ENCODE assay signal across 21 cellular contexts in the genomic region with DNA sequence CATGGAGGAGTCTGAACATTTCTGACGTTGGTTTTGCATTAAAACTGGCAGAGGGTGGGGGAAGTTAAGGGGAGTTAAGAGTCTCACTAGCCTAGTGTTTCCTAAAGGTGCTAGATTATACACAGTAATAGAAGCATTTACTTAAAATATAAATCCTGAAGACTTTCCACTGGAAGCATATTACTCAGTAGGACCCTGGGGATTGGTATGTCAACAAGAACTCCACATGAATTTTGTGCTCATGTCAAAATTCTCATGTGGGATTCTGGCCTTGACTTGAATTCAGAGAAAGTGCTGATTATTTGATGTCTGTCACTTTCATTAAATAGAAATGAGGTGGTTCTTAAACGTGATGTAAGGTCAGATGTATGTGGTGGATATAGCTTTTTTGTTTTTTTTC.
"Had no signal": no experiment of that assay in that cellular context is flagged by ENCODE, and none has a peak within 500 bp of the region (broad histone marks: within the 10 kb centered on the region; RNA-seq: fewer than 3 reads in every experiment).

No MANE protein-coding gene starts in this region.

- H3K4me1 ChIP-seq: colonic mucosa, right atrium auricular region, suprapubic skin, tibial artery, upper lobe of left lung, uterus had no signal

- H3K27me3 ChIP-seq: colonic mucosa, gastroesophageal sphincter, neutrophil, ovary, right atrium auricular region, sigmoid colon, suprapubic skin, tibial artery, upper lobe of left lung, uterus had no signal

- DNase-seq: colonic mucosa; dermis blood vessel endothelial cell; effector CD4-positive, alpha-beta T cell; endodermal cell; erythroblast; kidney; left colon; left ventricle myocardium superior; naive thymus-derived CD4-positive, alpha-beta T cell; ovary; sigmoid colon; small intestine; stimulated activated CD4-positive, alpha-beta T cell treated with anti-CD3 and anti-CD28 coated beads, Interleukin-2, amount 100 ng/mL, for 48 hours; stimulated activated naive CD4-positive, alpha-beta T cell treated with Interleukin-2 at 50 U/mL for 16 hours; tibial artery; upper lobe of left lung; uterus had no signal

- H3K4me3 ChIP-seq: colonic mucosa, gastroesophageal sphincter, ovary, right atrium auricular region, sigmoid colon, suprapubic skin, tibial artery, upper lobe of left lung, uterus had no signal

- ATAC-seq: gastroesophageal sphincter; left colon; left ventricle myocardium superior; naive thymus-derived CD4-positive, alpha-beta T cell had no signal

- H3K36me3 ChIP-seq: colonic mucosa, gastroesophageal sphincter, neutrophil, ovary, right atrium auricular region, sigmoid colon, suprapubic skin, tibial artery, upper lobe of left lung, uterus had no signal

- H3K27ac ChIP-seq: colonic mucosa, gastroesophageal sphincter, neutrophil, ovary, right atrium auricular region, sigmoid colon, suprapubic skin, tibial artery, upper lobe of left lung, uterus had no signal

- H3K9me3 ChIP-seq: colonic mucosa, gastroesophageal sphincter, neutrophil, ovary, right atrium auricular region, sigmoid colon, suprapubic skin, tibial artery, upper lobe of left lung, uterus had no signal
